26 cellular contexts compared by ENCODE assay signal in genomic region chr15:33808720-33809119, GRCh38.
DNase-seq lines count a peak whose midpoint lies in the region; ATAC-seq and TF ChIP-seq lines count a peak whose summit lies in the region.
"Had no signal": no experiment of that assay in that cellular context is flagged by ENCODE, and none has a peak within 500 bp of the region (broad histone marks: within the 10 kb centered on the region; RNA-seq: fewer than 3 reads in every experiment).

No MANE protein-coding gene starts in this region.

- H3K27me3 ChIP-seq in MG63: no peaks in the 10 kb centered on the region; the same call in 1 of the 2 replicates
- H3K27me3 ChIP-seq in left lung: no peaks in the 10 kb centered on the region
- H3K27me3 ChIP-seq: BLaER1, esophagus muscularis mucosa, right lobe of liver, thyroid gland, uterus had no signal

- H3K4me1 ChIP-seq in left lung: no peaks in the 10 kb centered on the region
- H3K4me1 ChIP-seq: BLaER1, esophagus muscularis mucosa, heart right ventricle, right lobe of liver, stomach, thyroid gland, uterus had no signal

- TF ChIP-seq CTCF in AG10803 (conservative IDR thresholded peaks at IDR 0.05; ENCODE audit: low read length) (no peak), left lung (IDR thresholded peaks at IDR 0.05) (no peak)

- H3K9me3 ChIP-seq in MG63 (no peaks in the 10 kb centered on the region), left lung (no peaks in the 10 kb centered on the region)
- H3K9me3 ChIP-seq: BLaER1, esophagus muscularis mucosa, heart right ventricle, right lobe of liver, stomach, thyroid gland, uterus had no signal

- no peak overlapping the region for H3K27ac ChIP-seq in left lung
- H3K27ac ChIP-seq: BLaER1, esophagus muscularis mucosa, heart right ventricle, right lobe of liver, stomach, thyroid gland, uterus, VCaP had no signal

- peak; percentile 25 for ATAC-seq in left lung
- ATAC-seq: GM12878, heart right ventricle, right lobe of liver had no signal

- H3K4me3 ChIP-seq in AG10803 (ENCODE audit: low read length) (no peak overlapping the region), MG63 (no peak overlapping the region), left lung (no peak overlapping the region)
- H3K4me3 ChIP-seq: BLaER1, esophagus muscularis mucosa, GM12878, heart right ventricle, right lobe of liver, stomach, thyroid gland, uterus had no signal

- DNase-seq in AG10803 (ENCODE audit: low read depth): peak; percentile 16
- DNase-seq in MG63: peak; percentile 10
- peak; percentile 5 for DNase-seq in astrocyte of the hippocampus (ENCODE audit: low read depth, low spot score)
- no peak for DNase-seq in left lung
- DNase-seq in cerebellar cortex (ENCODE audit: low spot score): no peak
- no peak for DNase-seq in RKO (ENCODE audit: low spot score)
- no peak for DNase-seq in NCI-H2227 treated with DMSO at 0.1 percent for 48 hours (lab: John Stamatoyannopoulos, UW)
- DNase-seq: activated CD4-positive, alpha-beta T cell treated with anti-CD3 and anti-CD28 coated beads for 4 hours; DMS153; heart right ventricle; naive B cell; NCI-H1105; NCI-H187 treated with DMSO at 0.1 percent for 48 hours; NCI-H524 treated with DMSO at 0.1 percent for 48 hours; nucleus accumbens; right lobe of liver; SIG-M5; stimulated activated CD4-positive, alpha-beta T cell treated with anti-CD3 and anti-CD28 coated beads, Interleukin-4, amount 100 ng/mL, for 1 hour; stomach; T1000; thyroid gland; uterus had no signal

- intact Hi-C loops in left lung (cut with DNase I): no loop called here

- no peaks in the 10 kb centered on the region for H3K36me3 ChIP-seq in MG63
- H3K36me3 ChIP-seq in left lung: no peaks in the 10 kb centered on the region
- H3K36me3 ChIP-seq: BLaER1, heart right ventricle, right lobe of liver, stomach, thyroid gland, uterus had no signal

Comparison
In these comparisons a context has a peak if more than half of its experiments do, and no peak if none do; other contexts are left out.
1. DNase-seq: peak in AG10803 (single experiment), MG63 (single experiment) and astrocyte of the hippocampus (single experiment); none in left lung (0 of 2), cerebellar cortex (single experiment), RKO (single experiment) and NCI-H2227 treated with DMSO at 0.1 percent for 48 hours (single experiment).